ENCODE assay signal across 6 cellular contexts in genomic region chr17:7046127-7046724, GRCh38. TPM values are rescaled to one million over a fixed set of nuclear protein-coding genes. Genes with fewer than 3 reads are reported as not detected.
A peak's percentile ranks its signal among the peaks of the same experiment; 100 is the strongest.
DNase-seq lines count a peak whose midpoint lies in the region; ATAC-seq and TF ChIP-seq lines count a peak whose summit lies in the region.

No MANE protein-coding gene starts in this region.

- no peak for TF ChIP-seq POLR2A in stomach (IDR thresholded peaks at IDR 0.05)

- WGBS in hepatocyte (ENCODE audit: low lambda C conversion rate, missing lambda C conversion rate): 5% methylated on average over 15 of the region's 15 CpGs
- WGBS in stomach, 5 donors: 9 to 26% (median 13%) methylated on average over 14 to 15 of the region's 15 CpGs

- peak overlapping the region; percentile 48; the same call in 1 of the 2 replicates for H3K9ac ChIP-seq in ES-I3 (ENCODE audit: low read depth, low read length)

- no peaks in the 10 kb centered on the region for H3K27me3 Mint-ChIP-seq in T-helper 17 cell

- H3K27me3 ChIP-seq in hepatocyte (peaks cover 13% of the 10 kb centered on the region), stomach (peaks cover 0 to 74% (median 24%) of the 10 kb centered on the region in 3 donors)

- no peak for TF ChIP-seq CTCF in hepatocyte (IDR thresholded peaks at IDR 0.05; ENCODE audit: poor library complexity)
- TF ChIP-seq CTCF in stomach (IDR thresholded peaks at IDR 0.05): no peak

- H3K9me3 ChIP-seq in ES-I3 (ENCODE audit: control insufficient read depth, insufficient read depth, low read length): no peaks in the 10 kb centered on the region
- H3K9me3 ChIP-seq in T-helper 17 cell (ENCODE audit: control insufficient read depth, low read length, poor library complexity, severe bottlenecking): no peaks in the 10 kb centered on the region
- no peaks in the 10 kb centered on the region for H3K9me3 ChIP-seq in hepatocyte (ENCODE audit: low read depth)
- no peaks in the 10 kb centered on the region for H3K9me3 ChIP-seq in stomach

- H3K27ac ChIP-seq in hepatocyte (peak overlapping the region; percentile 73), stomach (peak overlapping the region; percentile 61 to 88 (median 75))

- H4K20me1 ChIP-seq in hepatocyte (ENCODE audit: insufficient read depth, poor library complexity, severe bottlenecking): no peaks in the 10 kb centered on the region

- peak overlapping the region; percentile 92 for H3K4me3 Mint-ChIP-seq in T-helper 17 cell

- H3K27ac Mint-ChIP-seq in T-helper 17 cell: peak overlapping the region; percentile 95

- H3K4me2 ChIP-seq in hepatocyte: peak overlapping the region; percentile 70

- H3K9me2 ChIP-seq in hepatocyte (replicated peaks; ENCODE audit: insufficient read depth): no peaks in the 10 kb centered on the region

- TF ChIP-seq EP300 in stomach (IDR thresholded peaks at IDR 0.05): no peak

- H3K36me3 ChIP-seq in ES-I3 (ENCODE audit: insufficient read depth, low read length) (no peaks in the 10 kb centered on the region), hepatocyte (replicated peaks; ENCODE audit: insufficient read depth, low read depth) (no peaks in the 10 kb centered on the region), stomach (no peaks in the 10 kb centered on the region)

- peak; percentile 46 for ATAC-seq in T-helper 17 cell

- H3K4me3 ChIP-seq in hepatocyte (no peak overlapping the region), stomach (peak overlapping the region; percentile 14 to 42 (median 29))

- intact Hi-C loops in stomach (cut with DNase I; ENCODE audit: low total_unique reads): no loop called here

- H3K4me1 ChIP-seq in ES-I3 (ENCODE audit: insufficient read depth, low read length): peaks cover 6% of the 10 kb centered on the region; the same call in 1 of the 2 replicates
- peaks cover 19% of the 10 kb centered on the region for H3K4me1 ChIP-seq in hepatocyte (ENCODE audit: insufficient read depth)
- H3K4me1 ChIP-seq in stomach: peaks cover 29 to 55% (median 48%) of the 10 kb centered on the region in 4 donors

- peak overlapping the region; percentile 42 for H2AFZ ChIP-seq in hepatocyte

- no peaks in the 10 kb centered on the region for H3K79me2 ChIP-seq in hepatocyte

- no peaks in the 10 kb centered on the region for H3K36me3 Mint-ChIP-seq in T-helper 17 cell (ENCODE audit: low read depth)

- peak; percentile 24 to 31 (median 26) for DNase-seq in T-helper 17 cell
- DNase-seq in hepatocyte (ENCODE audit: low spot score): peak; percentile 91
- DNase-seq in stomach: peak; percentile 96
- no peak for DNase-seq in NCI-H1092 treated with DMSO at 0.1 percent for 48 hours (lab: John Stamatoyannopoulos, UW)
- no peak for DNase-seq in NCI-H2081 (lab: John Stamatoyannopoulos, UW)

- H3K4me1 Mint-ChIP-seq in T-helper 17 cell: peaks cover 31% of the 10 kb centered on the region

RNA-seq across cellular contexts. Expression of gene SLC16A11, which starts 2.3 kb away (rescaled TPM):
- total RNA-seq in T-helper 17 cell: under 1 TPM in 1 of 2 donors, not detected in 1; 0.40 TPM
- 0.93 TPM in 1 of 2 replicates, not detected in the other for total RNA-seq in hepatocyte
- polyA plus RNA-seq in hepatocyte: 2.4 and 3.6 TPM in 2 replicates
- total RNA-seq in stomach: not detected
- polyA plus RNA-seq in stomach: 1 to 10 TPM in 2 of 3 donors, under 1 TPM in 1; 0.68 to 3.7 (median 2.3) TPM

RNA-seq across cellular contexts. Expression of gene SLC16A13, which starts 10.4 kb away (rescaled TPM):
- total RNA-seq in T-helper 17 cell: 1 to 10 TPM; 3.3 to 4.6 TPM
- 6.2 TPM in 2 replicates for total RNA-seq in hepatocyte
- 18.8 and 21.1 TPM in 2 replicates for polyA plus RNA-seq in hepatocyte
- 1 to 10 TPM in 1 of 5 donors, not detected in 4; 2.9 TPM for total RNA-seq in stomach
- 1 to 10 TPM in 1 of 3 donors, under 1 TPM in 1, not detected in 1; 0.56 to 1.4 TPM for polyA plus RNA-seq in stomach

RNA-seq across cellular contexts. Expression of gene BCL6B, which starts 23.4 kb away (rescaled TPM):
- total RNA-seq in T-helper 17 cell: under 1 TPM in 1 of 2 donors, not detected in 1; 0.17 TPM
- 0.53 and 1.1 TPM in 2 replicates for total RNA-seq in hepatocyte
- 0.95 and 1.1 TPM in 2 replicates for polyA plus RNA-seq in hepatocyte
- total RNA-seq in stomach: 1 to 10 TPM in 3 of 5 donors, not detected in 2; 1.3 to 5.5 (median 2.9) TPM
- 1 to 10 TPM; 2.2 to 5.0 (median 4.3) TPM for polyA plus RNA-seq in stomach

RNA-seq across cellular contexts. Expression of gene RNASEK, which starts 33.8 kb away (rescaled TPM):
- total RNA-seq in T-helper 17 cell: 100 to 1,000 TPM; 141 to 150 TPM
- 309 and 434 TPM in 2 replicates for total RNA-seq in hepatocyte
- polyA plus RNA-seq in hepatocyte: 889 and 995 TPM in 2 replicates
- 100 to 1,000 TPM in 2 of 5 donors, 10 to 100 TPM in 3; 12.3 to 173 (median 78.8) TPM for total RNA-seq in stomach
- polyA plus RNA-seq in stomach: 100 to 1,000 TPM; 243 to 390 (median 247) TPM

RNA-seq across cellular contexts. Expression of gene CLEC10A, which starts 33.8 kb away (rescaled TPM):
- total RNA-seq in T-helper 17 cell: 1 to 10 TPM in 1 of 2 donors, under 1 TPM in 1; 0.40 to 7.1 TPM
- total RNA-seq in hepatocyte: 0.24 and 0.37 TPM in 2 replicates
- 0.17 and 0.21 TPM in 2 replicates for polyA plus RNA-seq in hepatocyte
- total RNA-seq in stomach: 1 to 10 TPM in 2 of 5 donors, not detected in 3; 1.2 to 4.8 TPM
- 1 to 10 TPM in 2 of 3 donors, under 1 TPM in 1; 0.75 to 6.6 (median 2.2) TPM for polyA plus RNA-seq in stomach

Comparison
In these comparisons a context has a peak if more than half of its experiments do, and no peak if none do; other contexts are left out.
1. DNase-seq: peak in T-helper 17 cell (3 of 3), hepatocyte (single experiment) and stomach (single experiment); none in NCI-H1092 treated with DMSO at 0.1 percent for 48 hours (single experiment) and NCI-H2081 (0 of 2).